In the genomic region with DNA sequence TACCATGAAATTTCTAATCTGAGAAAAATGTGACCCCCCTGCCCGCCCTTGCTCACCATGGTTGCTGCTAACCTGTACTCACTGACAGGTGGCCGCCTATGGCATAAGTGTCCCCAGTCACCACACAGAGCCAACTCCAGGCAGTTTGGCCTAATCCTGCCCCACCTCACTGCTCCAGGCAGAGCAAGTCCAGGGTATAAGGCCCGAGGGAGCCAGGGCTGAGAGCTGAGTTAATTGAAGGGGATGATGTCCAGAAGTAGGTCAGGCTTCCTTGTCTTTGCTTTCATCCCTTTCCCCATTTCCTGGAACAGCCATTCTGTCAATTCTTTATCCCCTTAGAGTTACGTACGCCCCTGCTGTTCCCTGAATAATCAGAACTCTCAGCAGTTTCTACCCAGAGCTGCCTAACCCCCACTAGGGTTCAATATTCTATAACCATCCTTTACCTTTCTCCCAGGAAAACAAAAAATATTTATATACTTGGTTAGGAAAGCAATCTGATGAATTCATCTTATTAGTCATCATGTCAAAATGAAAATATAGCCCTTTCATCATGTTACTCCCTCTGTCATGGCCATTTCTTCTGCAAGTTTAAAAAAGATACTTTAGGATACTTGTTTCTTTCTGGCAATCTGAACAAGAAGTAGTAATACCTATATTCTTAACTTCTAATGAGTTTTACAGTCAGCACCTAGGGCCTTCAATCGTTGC, we compare ENCODE assay signal across 18 cellular contexts. TPM values are rescaled to one million over a fixed set of nuclear protein-coding genes. Genes with fewer than 3 reads are reported as not detected.
DNase-seq lines count a peak whose midpoint lies in the region; ATAC-seq, FAIRE-seq and TF ChIP-seq lines count a peak whose summit lies in the region.
"Had no signal": no experiment of that assay in that cellular context is flagged by ENCODE, and none has a peak within 500 bp of the region (broad histone marks: within the 10 kb centered on the region; RNA-seq: fewer than 3 reads in every experiment).

No MANE protein-coding gene starts in this region.

- no peaks in the 10 kb centered on the region for H3K27me3 ChIP-seq in sigmoid colon
- H3K27me3 ChIP-seq: esophagus squamous epithelium, MG63 had no signal

- no peaks in the 10 kb centered on the region for H3K9me3 ChIP-seq in sigmoid colon
- H3K9me3 ChIP-seq: esophagus squamous epithelium had no signal

- peaks cover 0 to 34% (median 25%) of the 10 kb centered on the region in 4 donors for H3K4me1 ChIP-seq in sigmoid colon

- H3K27ac Mint-ChIP-seq in MCF 10A (ENCODE audit: low read depth, unreplicated experiment) = peak overlapping the region; percentile 87
- H3K27ac Mint-ChIP-seq: activated naive CD8-positive, alpha-beta T cell treated with anti-CD3 and anti-CD28 coated beads for 36 hours; B cell; stimulated activated effector memory CD8-positive, alpha-beta T cell treated with anti-CD3 and anti-CD28 coated beads, Interleukin-12 subunit alpha, Interleukin-12 subunit beta, amount 100 ng/mL, for 72 hours had no signal

- H3K36me3 Mint-ChIP-seq in MCF 10A (ENCODE audit: insufficient read depth, unreplicated experiment) = peaks cover 26% of the 10 kb centered on the region
- H3K36me3 Mint-ChIP-seq: stimulated activated effector memory CD8-positive, alpha-beta T cell treated with anti-CD3 and anti-CD28 coated beads, Interleukin-12 subunit alpha, Interleukin-12 subunit beta, amount 100 ng/mL, for 72 hours had no signal

- TF ChIP-seq CTCF in RWPE1 (conservative IDR thresholded peaks at IDR 0.05; ENCODE audit: low read depth) (no peak), MCF 10A (IDR thresholded peaks at IDR 0.05; ENCODE audit: unreplicated experiment) (no peak), sigmoid colon (IDR thresholded peaks at IDR 0.05) (no peak)

- H3K27ac ChIP-seq in RWPE1 (peak overlapping the region; percentile 48; the same call in 1 of the 2 replicates), sigmoid colon (peak overlapping the region; percentile 19 to 76 (median 74))
- H3K27ac ChIP-seq: esophagus squamous epithelium had no signal

- DNase-seq in RWPE1 (ENCODE audit: low spot score) (peak; percentile 13), MCF 10A (ENCODE audit: unreplicated experiment) (peak; percentile 19), left cardiac atrium (no peak), sigmoid colon (no peak), COLO829 (ENCODE audit: low spot score) (no peak), GM12892 (ENCODE audit: insufficient read length) (no peak), H4 (ENCODE audit: low spot score) (no peak), NCI-H1105 (lab: John Stamatoyannopoulos, UW) (no peak)
- DNase-seq: activated CD4-positive, alpha-beta T cell treated with anti-CD3 and anti-CD28 coated beads, Interleukin-2, amount 50 U/mL, for 1 hour; activated naive CD8-positive, alpha-beta T cell treated with anti-CD3 and anti-CD28 coated beads for 36 hours; activated T-cell treated with anti-CD3 and anti-CD28 coated beads, Interleukin-2, amount 50 U/mL, for 1 hour; esophagus squamous epithelium; MG63; NCI-H2107; SIG-M5 had no signal

- CTCF ChIA-PET in RWPE1 (lab: Yijun Ruan, JAX) (interaction anchor here (0.7 kb wide), 1 partner anchor 19 kb away, joined by 3 read pairs; no protein-coding TSS in a partner anchor), MCF 10A (lab: Yijun Ruan, JAX) (interaction anchor here (0.6 to 1.5 kb wide), 3 partner anchors 88 to 247 kb away, joined by 3 to 4 read pairs (median 4); a partner anchor contains a TSS)

- no peak for FAIRE-seq in GM12892 (lab: Jason Lieb, UNC)
- FAIRE-seq: colon had no signal

- peak; percentile 34 to 71 for ATAC-seq in left cardiac atrium
- ATAC-seq: stimulated activated effector memory CD8-positive, alpha-beta T cell treated with anti-CD3 and anti-CD28 coated beads, Interleukin-12 subunit alpha, Interleukin-12 subunit beta, amount 100 ng/mL, for 72 hours had no signal

- H3K4me3 Mint-ChIP-seq in MCF 10A (ENCODE audit: unreplicated experiment) = no peak overlapping the region
- H3K4me3 Mint-ChIP-seq: activated naive CD8-positive, alpha-beta T cell treated with anti-CD3 and anti-CD28 coated beads for 36 hours; B cell; stimulated activated effector memory CD8-positive, alpha-beta T cell treated with anti-CD3 and anti-CD28 coated beads, Interleukin-12 subunit alpha, Interleukin-12 subunit beta, amount 100 ng/mL, for 72 hours had no signal

- no peak overlapping the region for H3K4me3 ChIP-seq in sigmoid colon
- H3K4me3 ChIP-seq: esophagus squamous epithelium, MG63 had no signal

- peaks cover 7% of the 10 kb centered on the region for H3K4me1 Mint-ChIP-seq in MCF 10A (ENCODE audit: insufficient read depth, unreplicated experiment)
- H3K4me1 Mint-ChIP-seq: activated naive CD8-positive, alpha-beta T cell treated with anti-CD3 and anti-CD28 coated beads for 36 hours; B cell; stimulated activated effector memory CD8-positive, alpha-beta T cell treated with anti-CD3 and anti-CD28 coated beads, Interleukin-12 subunit alpha, Interleukin-12 subunit beta, amount 100 ng/mL, for 72 hours had no signal

- TF ChIP-seq POLR2A in sigmoid colon (IDR thresholded peaks at IDR 0.05) (no peak), GM12892 (IDR thresholded peaks at IDR 0.05; ENCODE audit: low read depth, low read length) (no peak)

- no peaks in the 10 kb centered on the region for H3K9me3 Mint-ChIP-seq in MCF 10A (ENCODE audit: unreplicated experiment)
- H3K9me3 Mint-ChIP-seq: stimulated activated effector memory CD8-positive, alpha-beta T cell treated with anti-CD3 and anti-CD28 coated beads, Interleukin-12 subunit alpha, Interleukin-12 subunit beta, amount 100 ng/mL, for 72 hours had no signal

- peaks cover 0 to 32% (median 12%) of the 10 kb centered on the region in 4 donors for H3K36me3 ChIP-seq in sigmoid colon

- BruUV-seq in MCF 10A (replicated peaks; lab: Mats Ljungman, UMichigan) = no TSS peak

- no peak for TF ChIP-seq EP300 in sigmoid colon (IDR thresholded peaks at IDR 0.05)

- POLR2A ChIA-PET in RWPE1 (lab: Yijun Ruan, JAX; ENCODE audit: low non-redundant PET) = no interaction called here
- POLR2A ChIA-PET in MCF 10A (lab: Yijun Ruan, JAX) = interaction anchor here (1.0 to 1.3 kb wide), 3 partner anchors 10 to 18 kb away, joined by 3 to 5 read pairs (median 3); no protein-coding TSS in a partner anchor

- no peaks in the 10 kb centered on the region for H3K27me3 Mint-ChIP-seq in MCF 10A (ENCODE audit: insufficient read depth, unreplicated experiment)
- H3K27me3 Mint-ChIP-seq: activated naive CD8-positive, alpha-beta T cell treated with anti-CD3 and anti-CD28 coated beads for 36 hours had no signal

- 92 to 93% methylated on average over 6 of the region's 6 CpGs for WGBS in sigmoid colon, 2 donors

- intact Hi-C loops in MCF 10A (cut with micrococcal nuclease) (no loop called here), left cardiac atrium (cut with DNase I) (no loop called here), sigmoid colon (cut with DNase I) (no loop called here)

RNA-seq across cellular contexts. Expression of a gene that starts 29.4 kb away (rescaled TPM):
- total RNA-seq in MCF 10A (2022) (0.37 and 0.42 TPM in 2 replicates), left cardiac atrium (1 to 10 TPM; 1.1 to 3.1 TPM), sigmoid colon (1 to 10 TPM in 2 of 4 donors, under 1 TPM in 2; 0.66 to 1.4 (median 1.0) TPM)
- 1 to 10 TPM in 2 of 3 donors, under 1 TPM in 1; 0.60 to 1.7 (median 1.6) TPM for polyA plus RNA-seq in sigmoid colon
- polyA plus RNA-seq in GM12892 (2012; ENCODE audit: missing spikeins) = 0.36 TPM
- 0.12 and 0.62 TPM in 2 replicates for total RNA-seq in H4 (2014; rRNA removed; shearing (Covaris generic))
- total RNA-seq: B cell had no signal

Comparison
In these comparisons a context has a peak if more than half of its experiments do, and no peak if none do; other contexts are left out.
1. DNase-seq: peak in RWPE1 (single experiment) and MCF 10A (single experiment); none in left cardiac atrium (single experiment), sigmoid colon (single experiment), COLO829 (single experiment), GM12892 (single experiment), H4 (single experiment) and NCI-H1105 (single experiment).